In the genomic region with DNA sequence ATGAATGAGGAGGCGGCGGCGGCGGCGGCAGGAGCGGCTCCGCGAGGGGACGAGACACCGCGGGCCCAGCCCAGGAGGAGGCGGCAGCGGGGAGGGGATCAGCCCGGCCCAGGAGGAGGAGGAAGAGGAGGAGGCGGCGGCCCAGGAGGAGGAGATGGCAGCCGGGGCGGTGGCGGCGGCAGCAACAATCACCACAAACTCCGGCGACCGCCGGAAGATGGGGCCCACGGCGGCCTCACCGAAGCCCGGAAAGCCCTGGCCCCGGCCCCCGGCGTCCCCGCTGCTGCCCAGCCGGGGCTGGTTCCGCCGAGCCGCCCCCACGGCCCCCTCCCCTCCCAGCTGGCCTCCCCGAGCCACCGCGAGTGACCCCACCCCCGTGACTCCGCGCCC, we compare ENCODE assay signal across 8 cellular contexts. TPM values are rescaled to one million over a fixed set of nuclear protein-coding genes. Genes with fewer than 3 reads are reported as not detected.
DNase-seq lines count a peak whose midpoint lies in the region; ATAC-seq, FAIRE-seq and TF ChIP-seq lines count a peak whose summit lies in the region.
"Not testable (repeated sequence)": the region's sequence is repeated elsewhere in the genome, so short reads cannot be mapped to it uniquely, and the experiment has no call there.

No MANE protein-coding gene starts in this region.

- H3K4me1 ChIP-seq in CD8-positive, alpha-beta memory T cell (ENCODE audit: insufficient read depth, low read length) = peaks cover 37% of the 10 kb centered on the region
- H3K4me1 ChIP-seq in mononuclear cell (ENCODE audit: insufficient read depth, low read length) = peaks cover 42% of the 10 kb centered on the region

- H3K4me1 Mint-ChIP-seq in CD8-positive, alpha-beta memory T cell = peaks cover 40 to 57% (median 56%) of the 10 kb centered on the region in 3 donors

- ATAC-seq in GM21423 (IDR thresholded peaks at IDR 0.05; ENCODE audit: unreplicated experiment) (peak; percentile 44), HG03460 (IDR thresholded peaks at IDR 0.05; ENCODE audit: unreplicated experiment) (peak; percentile 51)

- DNase-seq in CD8-positive, alpha-beta memory T cell = peak; percentile 55 to 80 (median 76)
- DNase-seq in RCC 7860 (ENCODE audit: low spot score) = peak; percentile 36
- DNase-seq in activated T-cell treated with anti-CD3 and anti-CD28 coated beads for 4 hours = peak; percentile 32
- not testable (repeated sequence) for DNase-seq in epithelial cell of proximal tubule (ENCODE audit: low read depth)
- DNase-seq in stimulated activated CD8-positive, alpha-beta memory T cell treated with anti-CD3 and anti-CD28 coated beads, Interleukin-12 subunit alpha, Interleukin-12 subunit beta, amount 100 ng/mL, for 4 hours (ENCODE audit: low read depth) = peak; percentile 61

- peak overlapping the region; percentile 39 to 95 (median 60) for H3K4me3 Mint-ChIP-seq in CD8-positive, alpha-beta memory T cell

- POLR2A ChIA-PET in CD8-positive, alpha-beta memory T cell (lab: Charles Lee) = interaction anchor here (1.0 to 1.8 kb wide), 2 partner anchors 29 to 53 kb away, joined by 3 to 8 read pairs; partner anchors contain the start of genes DPY30 and SPAST

- H3K27me3 Mint-ChIP-seq in CD8-positive, alpha-beta memory T cell = not testable (repeated sequence)

- CTCF ChIA-PET in CD8-positive, alpha-beta memory T cell (lab: Charles Lee) = interaction anchor here (1.8 kb wide), 1 partner anchor 29 kb away, joined by 4 read pairs; the partner anchor contains the start of gene DPY30

- H3K27ac Mint-ChIP-seq in CD8-positive, alpha-beta memory T cell = not testable (repeated sequence)

- not testable (repeated sequence) for H3K36me3 ChIP-seq in CD8-positive, alpha-beta memory T cell (ENCODE audit: insufficient read depth, low read length)

- FAIRE-seq in RCC 7860 (lab: Jason Lieb, UNC) = not testable (repeated sequence)

- H3K9me3 Mint-ChIP-seq in CD8-positive, alpha-beta memory T cell = not testable (repeated sequence)

- peaks cover 0 to 13% (median 0%) of the 10 kb centered on the region in 3 donors for H3K36me3 Mint-ChIP-seq in CD8-positive, alpha-beta memory T cell

- not testable (repeated sequence) for H3K4me3 ChIP-seq in CD8-positive, alpha-beta memory T cell (ENCODE audit: low read length)
- H3K4me3 ChIP-seq in epithelial cell of proximal tubule (ENCODE audit: low read depth, low read length) (peak overlapping the region; percentile 42), mononuclear cell (ENCODE audit: low read length) (peak overlapping the region; percentile 22)

- H3K27ac ChIP-seq in CD8-positive, alpha-beta memory T cell (ENCODE audit: low read depth, low read length) = not testable (repeated sequence)

- TF ChIP-seq CTCF in epithelial cell of proximal tubule (conservative IDR thresholded peaks at IDR 0.05; ENCODE audit: low read depth, low read length) = not testable (repeated sequence)

- not testable (repeated sequence) for H3K27me3 ChIP-seq in CD8-positive, alpha-beta memory T cell (ENCODE audit: insufficient read depth, low read length, poor library complexity, severe bottlenecking); mononuclear cell (ENCODE audit: insufficient read depth, low read length)

- not testable (repeated sequence) for H3K9me3 ChIP-seq in CD8-positive, alpha-beta memory T cell (ENCODE audit: low read length); mononuclear cell (ENCODE audit: low read depth, low read length)

RNA-seq across cellular contexts. Expression of gene MEMO1, which starts 0.5 kb away (rescaled TPM):
- 10 to 100 TPM; 73.8 to 78.6 TPM for total RNA-seq in CD8-positive, alpha-beta memory T cell
- polyA plus RNA-seq in CD8-positive, alpha-beta memory T cell = 27.7 TPM
- total RNA-seq in epithelial cell of proximal tubule = 26.9 and 66.3 TPM in 2 replicates
- 41.7 TPM for total RNA-seq in mononuclear cell

RNA-seq across cellular contexts. Expression of gene DPY30, which starts 29.3 kb away (rescaled TPM):
- 10 to 100 TPM; 78.2 to 82.7 TPM for total RNA-seq in CD8-positive, alpha-beta memory T cell
- polyA plus RNA-seq in CD8-positive, alpha-beta memory T cell = 155 TPM
- total RNA-seq in epithelial cell of proximal tubule (89.0 and 100 TPM in 2 replicates), mononuclear cell (9.3 TPM)

RNA-seq across cellular contexts. Expression of gene SPAST, which starts 53.1 kb away (rescaled TPM):
- 10 to 100 TPM; 19.7 to 20.4 TPM for total RNA-seq in CD8-positive, alpha-beta memory T cell
- polyA plus RNA-seq in CD8-positive, alpha-beta memory T cell = 10.6 TPM
- total RNA-seq in epithelial cell of proximal tubule = 14.7 TPM in 2 replicates
- 47.3 TPM for total RNA-seq in mononuclear cell
